ENCODE assay signal across 1 cellular context in the genomic region with DNA sequence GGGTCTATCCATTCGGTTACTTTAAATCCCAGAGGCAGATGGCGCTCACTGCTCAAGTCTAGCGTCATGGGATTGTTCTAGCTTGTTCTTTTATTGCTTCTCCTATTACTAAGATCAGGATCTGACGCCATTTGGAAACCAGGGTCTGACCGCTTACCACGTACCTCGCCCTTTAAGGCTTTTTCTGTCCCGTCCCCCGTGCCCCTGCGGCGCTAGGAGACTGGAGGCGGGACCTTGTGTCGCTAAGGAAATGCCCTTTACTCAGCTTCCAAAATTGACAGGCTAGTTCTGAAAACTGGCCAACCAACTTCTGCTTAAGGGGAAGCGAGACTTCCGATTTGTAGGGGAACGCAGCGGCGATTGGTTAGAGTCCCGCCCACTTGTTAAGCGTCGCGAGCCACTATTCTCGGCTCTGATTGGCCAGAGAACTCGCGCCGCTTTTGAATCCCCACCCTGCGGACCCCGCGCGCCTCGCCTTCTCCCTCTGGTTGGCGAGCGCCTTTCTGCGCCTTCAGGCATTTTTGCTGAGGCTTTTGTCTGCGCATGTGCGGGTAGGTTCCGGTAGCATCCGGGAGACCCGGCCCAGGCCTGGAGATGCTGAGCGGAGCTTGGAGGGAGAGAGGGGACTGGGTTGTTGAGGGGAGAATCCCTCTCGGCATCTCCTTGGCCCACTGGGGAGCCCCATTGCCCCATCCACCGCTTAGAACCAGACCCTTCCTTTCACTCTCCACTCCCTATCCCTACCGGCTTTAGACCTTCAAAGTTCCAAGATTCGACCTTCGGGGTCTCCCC.
TF ChIP-seq lines count a peak whose summit lies in the region.

No MANE protein-coding gene starts in this region.

TF ChIP-seq in WTC11, 78 proteins besides CTCF, POLR2A, EP300 and RAD21 (continued from another document and continues in another):
- TF ChIP-seq, protein P1, sequence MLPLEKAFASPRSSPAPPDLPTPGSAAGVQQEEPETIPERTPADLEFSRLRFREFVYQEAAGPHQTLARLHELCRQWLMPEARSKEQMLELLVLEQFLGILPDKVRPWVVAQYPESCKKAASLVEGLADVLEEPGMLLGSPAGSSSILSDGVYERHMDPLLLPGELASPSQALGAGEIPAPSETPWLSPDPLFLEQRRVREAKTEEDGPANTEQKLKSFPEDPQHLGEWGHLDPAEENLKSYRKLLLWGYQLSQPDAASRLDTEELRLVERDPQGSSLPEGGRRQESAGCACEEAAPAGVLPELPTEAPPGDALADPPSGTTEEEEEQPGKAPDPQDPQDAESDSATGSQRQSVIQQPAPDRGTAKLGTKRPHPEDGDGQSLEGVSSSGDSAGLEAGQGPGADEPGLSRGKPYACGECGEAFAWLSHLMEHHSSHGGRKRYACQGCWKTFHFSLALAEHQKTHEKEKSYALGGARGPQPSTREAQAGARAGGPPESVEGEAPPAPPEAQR (CRISPR knock-in tag; IDR thresholded peaks at IDR 0.05) = no peak
- TF ChIP-seq NFYB (CRISPR knock-in tag; conservative IDR thresholded peaks at IDR 0.05; ENCODE audit: low read depth) (peak; percentile 72), HMGA2 (CRISPR knock-in tag; IDR thresholded peaks at IDR 0.05) (no peak), ZNF121 (CRISPR knock-in tag; IDR thresholded peaks at IDR 0.05) (no peak), EMX1 (CRISPR knock-in tag; IDR thresholded peaks at IDR 0.05) (no peak), IRF2 (CRISPR knock-in tag; IDR thresholded peaks at IDR 0.05; ENCODE audit: borderline replicate concordance, low read depth) (no peak), MXD4 (CRISPR knock-in tag; IDR thresholded peaks at IDR 0.05; ENCODE audit: borderline replicate concordance) (no peak), ZNF423 (CRISPR knock-in tag; IDR thresholded peaks at IDR 0.05) (no peak), STAT6 (CRISPR knock-in tag; conservative IDR thresholded peaks at IDR 0.05; ENCODE audit: low read depth) (no peak), NR3C1 (CRISPR knock-in tag; conservative IDR thresholded peaks at IDR 0.05; ENCODE audit: low read depth) (no peak), ARID4B (CRISPR knock-in tag; IDR thresholded peaks at IDR 0.05; ENCODE audit: borderline replicate concordance) (0 out of 2 replicates have a peak, but pooled peaks have one; percentile 42), ESRRA (CRISPR knock-in tag; IDR thresholded peaks at IDR 0.05; ENCODE audit: borderline replicate concordance) (no peak), ATF2 (CRISPR knock-in tag; IDR thresholded peaks at IDR 0.05; ENCODE audit: borderline replicate concordance, low read depth) (no peak), SP1 (CRISPR knock-in tag; conservative IDR thresholded peaks at IDR 0.05) (no peak), NFATC4 (CRISPR knock-in tag; IDR thresholded peaks at IDR 0.05) (no peak), NFE2L1 (CRISPR knock-in tag; IDR thresholded peaks at IDR 0.05) (peak; percentile 73; the same call in 1 of the 2 replicates), ZNF317 (CRISPR knock-in tag; IDR thresholded peaks at IDR 0.05; ENCODE audit: borderline replicate concordance, low read depth) (no peak), TEAD4 (CRISPR knock-in tag; IDR thresholded peaks at IDR 0.05) (no peak), ETV6 (CRISPR knock-in tag; IDR thresholded peaks at IDR 0.05) (peak; percentile 86; the same call in 1 of the 2 replicates), AFF4 (CRISPR knock-in tag; IDR thresholded peaks at IDR 0.05; ENCODE audit: borderline replicate concordance) (no peak), USF1 (CRISPR knock-in tag; IDR thresholded peaks at IDR 0.05) (peak; percentile 42; the same call in 1 of the 2 replicates), RORB (CRISPR knock-in tag; IDR thresholded peaks at IDR 0.05) (no peak), CREM (CRISPR knock-in tag; IDR thresholded peaks at IDR 0.05) (0 out of 2 replicates have a peak, but pooled peaks have one; percentile 44), GTF2I (CRISPR knock-in tag; conservative IDR thresholded peaks at IDR 0.05) (no peak)
- TF ChIP-seq, protein P2, sequence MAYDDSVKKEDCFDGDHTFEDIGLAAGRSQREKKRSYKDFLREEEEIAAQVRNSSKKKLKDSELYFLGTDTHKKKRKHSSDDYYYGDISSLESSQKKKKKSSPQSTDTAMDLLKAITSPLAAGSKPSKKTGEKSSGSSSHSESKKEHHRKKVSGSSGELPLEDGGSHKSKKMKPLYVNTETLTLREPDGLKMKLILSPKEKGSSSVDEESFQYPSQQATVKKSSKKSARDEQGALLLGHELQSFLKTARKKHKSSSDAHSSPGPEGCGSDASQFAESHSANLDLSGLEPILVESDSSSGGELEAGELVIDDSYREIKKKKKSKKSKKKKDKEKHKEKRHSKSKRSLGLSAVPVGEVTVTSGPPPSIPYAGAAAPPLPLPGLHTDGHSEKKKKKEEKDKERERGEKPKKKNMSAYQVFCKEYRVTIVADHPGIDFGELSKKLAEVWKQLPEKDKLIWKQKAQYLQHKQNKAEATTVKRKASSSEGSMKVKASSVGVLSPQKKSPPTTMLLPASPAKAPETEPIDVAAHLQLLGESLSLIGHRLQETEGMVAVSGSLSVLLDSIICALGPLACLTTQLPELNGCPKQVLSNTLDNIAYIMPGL (CRISPR knock-in tag; IDR thresholded peaks at IDR 0.05) = no peak
- TF ChIP-seq, protein P3, sequence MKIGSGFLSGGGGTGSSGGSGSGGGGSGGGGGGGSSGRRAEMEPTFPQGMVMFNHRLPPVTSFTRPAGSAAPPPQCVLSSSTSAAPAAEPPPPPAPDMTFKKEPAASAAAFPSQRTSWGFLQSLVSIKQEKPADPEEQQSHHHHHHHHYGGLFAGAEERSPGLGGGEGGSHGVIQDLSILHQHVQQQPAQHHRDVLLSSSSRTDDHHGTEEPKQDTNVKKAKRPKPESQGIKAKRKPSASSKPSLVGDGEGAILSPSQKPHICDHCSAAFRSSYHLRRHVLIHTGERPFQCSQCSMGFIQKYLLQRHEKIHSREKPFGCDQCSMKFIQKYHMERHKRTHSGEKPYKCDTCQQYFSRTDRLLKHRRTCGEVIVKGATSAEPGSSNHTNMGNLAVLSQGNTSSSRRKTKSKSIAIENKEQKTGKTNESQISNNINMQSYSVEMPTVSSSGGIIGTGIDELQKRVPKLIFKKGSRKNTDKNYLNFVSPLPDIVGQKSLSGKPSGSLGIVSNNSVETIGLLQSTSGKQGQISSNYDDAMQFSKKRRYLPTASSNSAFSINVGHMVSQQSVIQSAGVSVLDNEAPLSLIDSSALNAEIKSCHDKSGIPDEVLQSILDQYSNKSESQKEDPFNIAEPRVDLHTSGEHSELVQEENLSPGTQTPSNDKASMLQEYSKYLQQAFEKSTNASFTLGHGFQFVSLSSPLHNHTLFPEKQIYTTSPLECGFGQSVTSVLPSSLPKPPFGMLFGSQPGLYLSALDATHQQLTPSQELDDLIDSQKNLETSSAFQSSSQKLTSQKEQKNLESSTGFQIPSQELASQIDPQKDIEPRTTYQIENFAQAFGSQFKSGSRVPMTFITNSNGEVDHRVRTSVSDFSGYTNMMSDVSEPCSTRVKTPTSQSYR (CRISPR knock-in tag; IDR thresholded peaks at IDR 0.05) = peak; percentile 55; the same call in 1 of the 2 replicates
- TF ChIP-seq, protein P4, sequence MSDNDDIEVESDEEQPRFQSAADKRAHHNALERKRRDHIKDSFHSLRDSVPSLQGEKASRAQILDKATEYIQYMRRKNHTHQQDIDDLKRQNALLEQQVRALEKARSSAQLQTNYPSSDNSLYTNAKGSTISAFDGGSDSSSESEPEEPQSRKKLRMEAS (CRISPR knock-in tag; IDR thresholded peaks at IDR 0.05) = peak; percentile 90
- TF ChIP-seq, protein P5, sequence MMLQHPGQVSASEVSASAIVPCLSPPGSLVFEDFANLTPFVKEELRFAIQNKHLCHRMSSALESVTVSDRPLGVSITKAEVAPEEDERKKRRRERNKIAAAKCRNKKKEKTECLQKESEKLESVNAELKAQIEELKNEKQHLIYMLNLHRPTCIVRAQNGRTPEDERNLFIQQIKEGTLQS (CRISPR knock-in tag; conservative IDR thresholded peaks at IDR 0.05) = no peak
